ENCODE assay signal across 1 cellular context in genomic region chr3:145448436-145448835, GRCh38.
TF ChIP-seq lines count a peak whose summit lies in the region.

No MANE protein-coding gene starts in this region.

TF ChIP-seq in HCT116, 20 proteins besides CTCF, POLR2A, EP300 and RAD21 (continued from another document):
- TF ChIP-seq REST (IDR thresholded peaks at IDR 0.05; ENCODE audit: low read depth), result no peak
